23 cellular contexts compared by ENCODE assay signal in genomic region chr18:25175558-25175957, GRCh38.
"Had no signal": no experiment of that assay in that cellular context is flagged by ENCODE, and none has a peak within 500 bp of the region (broad histone marks: within the 10 kb centered on the region; RNA-seq: fewer than 3 reads in every experiment).

No MANE protein-coding gene starts in this region.

- H3K4me3 ChIP-seq: stomach, suprapubic skin, testis, thoracic aorta, thyroid gland, tibial artery, tibial nerve, transverse colon, upper lobe of left lung, upper lobe of right lung, uterus, vagina had no signal

- H3K36me3 ChIP-seq: stomach, suprapubic skin, thoracic aorta, thyroid gland, tibial artery, tibial nerve, transverse colon, upper lobe of left lung, upper lobe of right lung, uterus, vagina had no signal

- H3K4me1 ChIP-seq: stomach, suprapubic skin, testis, thyroid gland, tibial artery, transverse colon, upper lobe of left lung, upper lobe of right lung had no signal

- H3K27ac ChIP-seq: stomach, suprapubic skin, testis, thoracic aorta, thyroid gland, tibial artery, tibial nerve, transverse colon, upper lobe of left lung, upper lobe of right lung, uterus, vagina had no signal

- H3K9me3 ChIP-seq: stomach, suprapubic skin, testis, thoracic aorta, thyroid gland, tibial artery, tibial nerve, transverse colon, upper lobe of left lung, upper lobe of right lung, uterus, vagina had no signal

- DNase-seq: stimulated activated CD4-positive, alpha-beta T cell treated with anti-CD3 and anti-CD28 coated beads, Interleukin-2, amount 100 ng/mL, for 48 hours; stimulated activated CD4-positive, alpha-beta T cell treated with anti-CD3 and anti-CD28 coated beads, Interleukin-4, amount 100 ng/mL, for 1 hour; stimulated activated CD4-positive, alpha-beta T cell treated with anti-CD3 and anti-CD28 coated beads, Interleukin-4, amount 100 ng/mL, for 24 hours; stimulated activated CD8-positive, alpha-beta memory T cell treated with anti-CD3 and anti-CD28 coated beads, Interleukin-4, amount 100 ng/mL, for 48 hours; stimulated activated naive B cell treated with anti-CD40 and anti-IgM and Interleukin-4, amounts not matched to agents 10 μg/mL and 1 μg/mL and 100 μg/mL, for 72 hours; stimulated activated naive CD4-positive, alpha-beta T cell; stimulated activated naive CD4-positive, alpha-beta T cell treated with Interleukin-2 at 50 U/mL for 16 hours; stimulated activated naive CD8-positive, alpha-beta T cell treated with anti-CD3 and anti-CD28 coated beads, Interleukin-15, amount 100 ng/mL, for 72 hours; stimulated activated naive CD8-positive, alpha-beta T cell treated with anti-CD3 and anti-CD28 coated beads, Interleukin-15, Interleukin-2, amounts not matched to agents 100 U/mL and 50 U/mL, for 24 hours; stomach; substantia nigra; testis; thyroid gland; tibial artery; transverse colon; trophoblast cell; upper lobe of left lung; upper lobe of right lung; uterus had no signal
